In genomic region chr7:137874390-137874789, GRCh38 we compare ENCODE assay signal across 14 cellular contexts. TPM values are rescaled to one million over a fixed set of nuclear protein-coding genes. Genes with fewer than 3 reads are reported as not detected.
DNase-seq lines count a peak whose midpoint lies in the region; ATAC-seq, FAIRE-seq and TF ChIP-seq lines count a peak whose summit lies in the region.
"Had no signal": no experiment of that assay in that cellular context is flagged by ENCODE, and none has a peak within 500 bp of the region (broad histone marks: within the 10 kb centered on the region; RNA-seq: fewer than 3 reads in every experiment).

No MANE protein-coding gene starts in this region.

- H3K27me3 Mint-ChIP-seq in astrocyte (ENCODE audit: low read depth, unreplicated experiment): no peaks in the 10 kb centered on the region
- H3K27me3 Mint-ChIP-seq: CD4-positive, CD25-positive, alpha-beta regulatory T cell had no signal

- H3K79me2 ChIP-seq in astrocyte (ENCODE audit: insufficient read depth, low read length): no peaks in the 10 kb centered on the region

- H3K4me3 Mint-ChIP-seq in astrocyte (ENCODE audit: unreplicated experiment): no peak overlapping the region
- H3K4me3 Mint-ChIP-seq: CD4-positive, CD25-positive, alpha-beta regulatory T cell; endodermal cell had no signal

- intact Hi-C loops in heart left ventricle (cut with DNase I): no loop called here
- intact Hi-C loops in Right ventricle myocardium inferior (cut with DNase I): no loop called here

- H3K4me2 ChIP-seq in astrocyte (ENCODE audit: low read length): peak overlapping the region; percentile 45

- no peak for TF ChIP-seq CTCF in heart left ventricle (IDR thresholded peaks at IDR 0.05)
- TF ChIP-seq CTCF in astrocyte (IDR thresholded peaks at IDR 0.05; ENCODE audit: insufficient read depth, low read depth, low read length): no peak
- no peak for TF ChIP-seq CTCF in suprapubic skin (IDR thresholded peaks at IDR 0.05)

- peak overlapping the region; percentile 4 for H3K27ac Mint-ChIP-seq in astrocyte (ENCODE audit: unreplicated experiment)
- H3K27ac Mint-ChIP-seq: endodermal cell had no signal

- H3K9me3 ChIP-seq in heart left ventricle (peaks cover 0 to 6% (median 0%) of the 10 kb centered on the region in 12 donors), astrocyte (ENCODE audit: insufficient read depth, low read depth, low read length) (no peaks in the 10 kb centered on the region), iPS-20b (ENCODE audit: insufficient read depth, low read depth, low read length) (peaks cover 3% of the 10 kb centered on the region; the same call in 1 of the 2 replicates), suprapubic skin (no peaks in the 10 kb centered on the region)

- H3K36me3 ChIP-seq in heart left ventricle: peaks cover 0 to 54% (median 13%) of the 10 kb centered on the region in 9 donors
- peaks cover 52% of the 10 kb centered on the region for H3K36me3 ChIP-seq in astrocyte (ENCODE audit: insufficient read depth, low read length)
- H3K36me3 ChIP-seq in iPS-20b (ENCODE audit: insufficient read depth, low read depth, low read length): peaks cover 19% of the 10 kb centered on the region
- peaks cover 25% of the 10 kb centered on the region for H3K36me3 ChIP-seq in suprapubic skin

- peak in 2 of 4 donors; percentile 9 to 54 for ATAC-seq in heart left ventricle
- no peak for ATAC-seq in Right ventricle myocardium inferior
- ATAC-seq in GM18909 (IDR thresholded peaks at IDR 0.05; ENCODE audit: poor library complexity, unreplicated experiment): no peak
- ATAC-seq in HG03460 (IDR thresholded peaks at IDR 0.05; ENCODE audit: unreplicated experiment): no peak
- ATAC-seq in HG03442 (IDR thresholded peaks at IDR 0.05; ENCODE audit: unreplicated experiment): no peak
- ATAC-seq: left lobe of liver had no signal

- TF ChIP-seq EP300 in suprapubic skin (IDR thresholded peaks at IDR 0.05): no peak

- H3K9me3 Mint-ChIP-seq in astrocyte (ENCODE audit: unreplicated experiment): no peaks in the 10 kb centered on the region
- H3K9me3 Mint-ChIP-seq: CD4-positive, CD25-positive, alpha-beta regulatory T cell; endodermal cell had no signal

- H2AFZ ChIP-seq in astrocyte (ENCODE audit: low read depth, low read length): no peak overlapping the region

- H3K4me1 Mint-ChIP-seq in astrocyte (ENCODE audit: low read depth, unreplicated experiment): peaks cover 41% of the 10 kb centered on the region
- H3K4me1 Mint-ChIP-seq: CD4-positive, CD25-positive, alpha-beta regulatory T cell had no signal

- no peaks in the 10 kb centered on the region for H3K27me3 ChIP-seq in heart left ventricle
- H3K27me3 ChIP-seq in astrocyte (ENCODE audit: insufficient read depth, low read length): no peaks in the 10 kb centered on the region
- H3K27me3 ChIP-seq in iPS-20b (ENCODE audit: insufficient read depth, low read length): no peaks in the 10 kb centered on the region
- no peaks in the 10 kb centered on the region for H3K27me3 ChIP-seq in suprapubic skin

- H3K9ac ChIP-seq in astrocyte (ENCODE audit: low read length) (peak overlapping the region; percentile 85), iPS-20b (ENCODE audit: low read depth, low read length) (no peak overlapping the region)

- H3K4me1 ChIP-seq in heart left ventricle (peaks cover 0 to 59% (median 22%) of the 10 kb centered on the region in 12 donors), astrocyte (ENCODE audit: insufficient read depth, low read length) (peaks cover 34% of the 10 kb centered on the region), iPS-20b (ENCODE audit: insufficient read depth, low read length) (peaks cover 46% of the 10 kb centered on the region), suprapubic skin (peaks cover 5% of the 10 kb centered on the region)

- H4K20me1 ChIP-seq in astrocyte (ENCODE audit: insufficient read depth, low read length): no peaks in the 10 kb centered on the region

- H3K27ac ChIP-seq in heart left ventricle (peak overlapping the region in 10 of 12 donors; percentile 5 to 54 (median 40)), astrocyte (ENCODE audit: low read depth, low read length) (peak overlapping the region; percentile 97), iPS-20b (ENCODE audit: low read length) (peak overlapping the region; percentile 52), suprapubic skin (peak overlapping the region; percentile 46)

- TF ChIP-seq POLR2A in heart left ventricle (IDR thresholded peaks at IDR 0.05): no peak
- TF ChIP-seq POLR2A in suprapubic skin (IDR thresholded peaks at IDR 0.05): no peak

- DNase-seq in heart left ventricle (no peak), Right ventricle myocardium inferior (ENCODE audit: missing footprints) (no peak), astrocyte (ENCODE audit: low read depth) (peak; percentile 96), suprapubic skin (ENCODE audit: low spot score in 2 of 2) (no peak)
- DNase-seq: activated gamma-delta T cell treated with Interleukin-2 at 50 U/mL for 16 hours; CD4-positive, CD25-positive, alpha-beta regulatory T cell; endodermal cell; MV-4-11; stimulated activated naive CD4-positive, alpha-beta T cell had no signal

- 28 to 46% (median 35%) methylated on average over 4 of the region's 4 CpGs for WGBS in heart left ventricle, 4 donors
- 58% methylated on average over 4 of the region's 4 CpGs for WGBS in suprapubic skin

- peak; percentile 85 for FAIRE-seq in astrocyte (lab: Jason Lieb, UNC)

- H3K36me3 Mint-ChIP-seq in astrocyte (ENCODE audit: low read depth, unreplicated experiment): peaks cover 46% of the 10 kb centered on the region

- H3K4me3 ChIP-seq in heart left ventricle (no peak overlapping the region), astrocyte (ENCODE audit: insufficient read depth, low read depth, low read length) (no peak overlapping the region), iPS-20b (ENCODE audit: low read length) (no peak overlapping the region), suprapubic skin (no peak overlapping the region)

RNA-seq across cellular contexts. Expression of gene DGKI, which starts 27.6 kb away (rescaled TPM):
- total RNA-seq in heart left ventricle (1 to 10 TPM in 6 of 9 donors, under 1 TPM in 3; 0.40 to 4.6 (median 1.2) TPM), Right ventricle myocardium inferior (1.4 TPM), astrocyte (6.3 and 7.5 TPM in 2 replicates), suprapubic skin (1 to 10 TPM in 3 of 4 donors, under 1 TPM in 1; 0.42 to 6.2 (median 2.0) TPM)
- under 1 TPM; 0.36 to 0.42 TPM for polyA plus RNA-seq in heart left ventricle
- total RNA-seq: CD4-positive, CD25-positive, alpha-beta regulatory T cell had no signal
- polyA plus RNA-seq: CD4-positive, CD25-positive, alpha-beta regulatory T cell had no signal

Comparison
In these comparisons a context has a peak if more than half of its experiments do, and no peak if none do; other contexts are left out.
1. H3K27ac ChIP-seq: peak in every context shown above with its lines; median percentile 97 in astrocyte; 52 in iPS-20b; 46 in suprapubic skin; 40 in heart left ventricle.